8 cellular contexts compared by ENCODE assay signal in genomic region chr2:72824224-72824842, GRCh38. TPM values are rescaled to one million over a fixed set of nuclear protein-coding genes. Genes with fewer than 3 reads are reported as not detected.
DNase-seq lines count a peak whose midpoint lies in the region; ATAC-seq and TF ChIP-seq lines count a peak whose summit lies in the region.

No MANE protein-coding gene starts in this region.

- in situ Hi-C loops in astrocyte of the spinal cord (cut with HindIII; ENCODE audit: low sequenced_read_pairs), result no loop called here

- H3K9me3 Mint-ChIP-seq in memory B cell, result no peaks in the 10 kb centered on the region

- H3K4me1 Mint-ChIP-seq in memory B cell, result peaks cover 27% of the 10 kb centered on the region

- no peaks in the 10 kb centered on the region for H3K27me3 ChIP-seq in AG04450 (ENCODE audit: control insufficient read depth, insufficient read depth, low read length)

- CTCF ChIA-PET in AG04450 (lab: Charles Lee), result interaction anchor here (0.5 to 1.2 kb wide), 4 partner anchors 9 to 1493 kb away, joined by 3 to 5 read pairs (median 3); partner anchors contain the start of gene ZNF638

- TF ChIP-seq CTCF in AG04450 (IDR thresholded peaks at IDR 0.05; ENCODE audit: low read depth, low read length), result no peak
- TF ChIP-seq CTCF in astrocyte of the spinal cord (IDR thresholded peaks at IDR 0.05; ENCODE audit: low read depth, low read length), result no peak

- H3K4me3 ChIP-seq in AG04450 (ENCODE audit: low read depth, low read length) (peak overlapping the region; percentile 85), astrocyte of the spinal cord (ENCODE audit: low read depth, low read length) (no peak overlapping the region)

- peak overlapping the region; percentile 95 for H3K4me3 Mint-ChIP-seq in memory B cell

- no peaks in the 10 kb centered on the region; the same call in 1 of the 2 replicates for H3K9me3 ChIP-seq in AG04450 (ENCODE audit: control insufficient read depth, insufficient read depth, low read length)

- H3K36me3 Mint-ChIP-seq in memory B cell, result no peaks in the 10 kb centered on the region

- POLR2A ChIA-PET in AG04450 (lab: Yijun Ruan, JAX), result no interaction called here

- no peaks in the 10 kb centered on the region for H3K27me3 Mint-ChIP-seq in memory B cell

- H3K27ac ChIP-seq in AG04450 (ENCODE audit: low read depth, low read length), result no peak overlapping the region

- DNase-seq in AG04450 (ENCODE audit: low read depth, low spot score) (no peak), HS-5 (ENCODE audit: low read depth) (peak; percentile 60), astrocyte of the spinal cord (ENCODE audit: low read depth, low spot score) (peak; percentile 42), memory B cell (ENCODE audit: low spot score in 2 of 2) (no peak), DMS153 treated with DMSO at 0.1 percent for 48 hours (lab: John Stamatoyannopoulos, UW; ENCODE audit: unreplicated experiment) (no peak), NCI-H1930 (lab: John Stamatoyannopoulos, UW) (no peak), NCI-H510A treated with DMSO at 0.1 percent for 48 hours (lab: John Stamatoyannopoulos, UW) (no peak)

- ATAC-seq in memory B cell (ENCODE audit: low read depth), result no peak
- ATAC-seq in GM18520 (IDR thresholded peaks at IDR 0.05; ENCODE audit: unreplicated experiment), result no peak

- H3K27ac Mint-ChIP-seq in memory B cell, result peak overlapping the region; percentile 89

RNA-seq across cellular contexts. Expression of gene EXOC6B, which starts 1.5 kb away (rescaled TPM):
- 25.6 and 28.7 TPM in 2 replicates for polyA plus RNA-seq in AG04450 (2011; rRNA removed)
- 58.3 and 69.6 TPM in 2 replicates for polyA minus RNA-seq in AG04450 (2011; rRNA and poly(A)+ RNA removed)

Comparison
In these comparisons a context has a peak if more than half of its experiments do, and no peak if none do; other contexts are left out.
1. DNase-seq: peak in HS-5 (single experiment) and astrocyte of the spinal cord (single experiment); none in AG04450 (single experiment), memory B cell (0 of 2), DMS153 treated with DMSO at 0.1 percent for 48 hours (single experiment), NCI-H1930 (0 of 2) and NCI-H510A treated with DMSO at 0.1 percent for 48 hours (single experiment).